ENCODE assay signal across 12 cellular contexts in the genomic region with DNA sequence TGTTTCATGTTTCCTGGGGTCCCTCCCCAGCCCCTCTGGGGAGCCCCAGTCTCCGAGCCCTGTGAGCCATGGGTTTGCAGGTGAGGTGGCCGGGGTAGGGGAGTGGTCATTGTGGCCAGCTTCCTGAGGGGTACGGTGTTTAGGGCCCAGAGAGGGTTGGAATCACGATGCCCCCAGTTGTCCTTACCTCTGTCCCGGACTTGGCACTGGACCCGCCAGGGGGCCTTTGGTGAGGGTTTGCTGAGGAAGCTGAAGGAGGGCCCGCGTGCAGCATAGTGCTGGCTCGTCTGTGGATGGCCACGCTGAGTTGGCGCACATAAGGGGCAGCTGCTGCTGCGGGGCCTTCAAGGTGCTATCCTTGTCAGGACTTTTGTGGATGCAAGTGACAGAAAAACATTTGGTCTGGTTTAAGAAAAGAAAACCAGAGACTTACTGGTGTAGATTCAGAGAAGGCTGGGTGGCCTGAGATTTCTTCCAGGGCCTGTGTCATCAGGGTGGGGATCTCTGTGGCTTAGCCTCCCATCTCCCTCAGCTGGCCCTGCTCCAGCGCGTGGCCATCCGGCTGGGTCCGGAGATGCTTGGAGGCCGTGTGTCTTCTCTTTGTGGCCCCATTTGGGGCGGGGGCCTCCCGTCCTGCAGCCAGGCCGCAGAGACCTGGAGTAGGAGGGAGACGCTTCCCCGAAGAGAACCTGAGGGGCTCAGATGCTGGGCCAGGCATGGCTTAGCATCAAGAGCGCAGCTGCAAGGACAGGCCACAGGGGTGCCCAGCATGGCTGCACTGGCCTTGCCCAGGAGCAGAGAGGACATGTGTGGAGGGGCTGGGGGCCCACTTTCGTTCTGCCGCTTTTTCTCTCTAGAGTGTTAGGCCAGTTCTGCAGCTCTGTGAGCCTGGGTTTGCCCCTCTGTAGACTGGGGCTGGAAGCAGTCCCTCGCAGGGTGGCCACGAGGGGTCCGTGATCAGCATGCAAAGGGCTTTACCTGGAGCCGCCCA. TPM values are rescaled to one million over a fixed set of nuclear protein-coding genes. Genes with fewer than 3 reads are reported as not detected.
DNase-seq lines count a peak whose midpoint lies in the region; ATAC-seq and TF ChIP-seq lines count a peak whose summit lies in the region.
"Had no signal": no experiment of that assay in that cellular context is flagged by ENCODE, and none has a peak within 500 bp of the region (broad histone marks: within the 10 kb centered on the region; RNA-seq: fewer than 3 reads in every experiment).

No MANE protein-coding gene starts in this region.

- DNase-seq in activated T-cell treated with anti-CD3 and anti-CD28 coated beads, Interleukin-2, amount 50 U/mL, for 72 hours, result no peak
- DNase-seq in activated T-cell treated with anti-CD3 and anti-CD28 coated beads, Interleukin-2, amount 50 U/mL, for 48 hours, result no peak
- no peak for DNase-seq in activated CD4-positive, alpha-beta memory T cell treated with anti-CD3 and anti-CD28 coated beads, Interleukin-2, amount 10 ng/mL, durations not matched to agents 7 days and 5 days
- DNase-seq in endothelial cell (ENCODE audit: low spot score) (no peak), NCI-H446 treated with DMSO at 0.1 percent for 48 hours (lab: John Stamatoyannopoulos, UW) (no peak), superior temporal gyrus (ENCODE audit: extremely low spot score) (no peak)
- no peak for DNase-seq in stimulated activated naive CD8-positive, alpha-beta T cell treated with anti-CD3 and anti-CD28 coated beads, Interleukin-15, amount 100 ng/mL, for 72 hours
- DNase-seq in activated CD4-positive, CD25-positive, alpha-beta regulatory T cell (lab: John Stamatoyannopoulos, UW), result no peak
- DNase-seq: ACHN, NCI-H446, OCI-M1 had no signal

- H3K4me1 Mint-ChIP-seq in activated T-cell treated with anti-CD3 and anti-CD28 coated beads, Interleukin-2, amount 50 U/mL, for 72 hours (ENCODE audit: low read depth), result peaks cover 60% of the 10 kb centered on the region
- H3K4me1 Mint-ChIP-seq in activated CD4-positive, alpha-beta memory T cell treated with anti-CD3 and anti-CD28 coated beads, Interleukin-2, amount 10 ng/mL, durations not matched to agents 7 days and 5 days, result peaks cover 47% of the 10 kb centered on the region
- peaks cover 8% of the 10 kb centered on the region for H3K4me1 Mint-ChIP-seq in endothelial cell (ENCODE audit: unreplicated experiment)
- peaks cover 62% of the 10 kb centered on the region for H3K4me1 Mint-ChIP-seq in stimulated activated naive CD8-positive, alpha-beta T cell treated with anti-CD3 and anti-CD28 coated beads, Interleukin-15, amount 100 ng/mL, for 72 hours

- H3K4me3 Mint-ChIP-seq in activated T-cell treated with anti-CD3 and anti-CD28 coated beads, Interleukin-2, amount 50 U/mL, for 72 hours, result peak overlapping the region; percentile 41 to 49
- H3K4me3 Mint-ChIP-seq in activated CD4-positive, alpha-beta memory T cell treated with anti-CD3 and anti-CD28 coated beads, Interleukin-2, amount 10 ng/mL, durations not matched to agents 7 days and 5 days, result no peak overlapping the region
- peak overlapping the region; percentile 57 for H3K4me3 Mint-ChIP-seq in endothelial cell (ENCODE audit: unreplicated experiment)
- H3K4me3 Mint-ChIP-seq in stimulated activated naive CD8-positive, alpha-beta T cell treated with anti-CD3 and anti-CD28 coated beads, Interleukin-15, amount 100 ng/mL, for 72 hours, result peak overlapping the region in 1 of 2 donors; percentile 56
- H3K4me3 Mint-ChIP-seq: stimulated activated naive B cell treated with anti-CD40 and anti-IgM and Interleukin-4, amounts not matched to agents 10 μg/mL and 1 μg/mL and 100 μg/mL, for 72 hours had no signal

- no peak for ATAC-seq in activated T-cell treated with anti-CD3 and anti-CD28 coated beads, Interleukin-2, amount 50 U/mL, for 72 hours (replicated peaks in 1 of 2)
- ATAC-seq in stimulated activated naive CD8-positive, alpha-beta T cell treated with anti-CD3 and anti-CD28 coated beads, Interleukin-15, amount 100 ng/mL, for 72 hours, result peak; percentile 1

- H3K9me3 Mint-ChIP-seq in activated T-cell treated with anti-CD3 and anti-CD28 coated beads, Interleukin-2, amount 50 U/mL, for 72 hours, result no peaks in the 10 kb centered on the region
- no peaks in the 10 kb centered on the region for H3K9me3 Mint-ChIP-seq in activated CD4-positive, alpha-beta memory T cell treated with anti-CD3 and anti-CD28 coated beads, Interleukin-2, amount 10 ng/mL, durations not matched to agents 7 days and 5 days
- no peaks in the 10 kb centered on the region for H3K9me3 Mint-ChIP-seq in endothelial cell (ENCODE audit: unreplicated experiment)
- no peaks in the 10 kb centered on the region for H3K9me3 Mint-ChIP-seq in stimulated activated naive CD8-positive, alpha-beta T cell treated with anti-CD3 and anti-CD28 coated beads, Interleukin-15, amount 100 ng/mL, for 72 hours
- H3K9me3 Mint-ChIP-seq: stimulated activated naive B cell treated with anti-CD40 and anti-IgM and Interleukin-4, amounts not matched to agents 10 μg/mL and 1 μg/mL and 100 μg/mL, for 72 hours had no signal

- TF ChIP-seq CTCF in endothelial cell (IDR thresholded peaks at IDR 0.05; ENCODE audit: unreplicated experiment), result no peak

- peaks cover 0 to 9% of the 10 kb centered on the region in 2 donors for H3K36me3 Mint-ChIP-seq in activated T-cell treated with anti-CD3 and anti-CD28 coated beads, Interleukin-2, amount 50 U/mL, for 72 hours (ENCODE audit: insufficient read depth in 2 of 2)
- peaks cover 28% of the 10 kb centered on the region for H3K36me3 Mint-ChIP-seq in activated CD4-positive, alpha-beta memory T cell treated with anti-CD3 and anti-CD28 coated beads, Interleukin-2, amount 10 ng/mL, durations not matched to agents 7 days and 5 days (ENCODE audit: low read depth)
- peaks cover 29% of the 10 kb centered on the region for H3K36me3 Mint-ChIP-seq in endothelial cell (ENCODE audit: low read depth, unreplicated experiment)

- POLR2A ChIA-PET in activated CD4-positive, alpha-beta memory T cell treated with anti-CD3 and anti-CD28 coated beads, Interleukin-2, amount 10 ng/mL, durations not matched to agents 7 days and 5 days (lab: Charles Lee), result interaction anchor here (1.2 to 2.0 kb wide), 5 partner anchors 10 to 75 kb away, joined by 3 to 6 read pairs (median 3); partner anchors contain the start of genes ANKS3 and DNAAF8

- no peak overlapping the region for H3K27ac Mint-ChIP-seq in activated T-cell treated with anti-CD3 and anti-CD28 coated beads, Interleukin-2, amount 50 U/mL, for 72 hours
- peak overlapping the region; percentile 47 for H3K27ac Mint-ChIP-seq in activated CD4-positive, alpha-beta memory T cell treated with anti-CD3 and anti-CD28 coated beads, Interleukin-2, amount 10 ng/mL, durations not matched to agents 7 days and 5 days
- H3K27ac Mint-ChIP-seq in endothelial cell (ENCODE audit: unreplicated experiment), result no peak overlapping the region
- H3K27ac Mint-ChIP-seq in stimulated activated naive CD8-positive, alpha-beta T cell treated with anti-CD3 and anti-CD28 coated beads, Interleukin-15, amount 100 ng/mL, for 72 hours, result peak overlapping the region in 1 of 2 donors; percentile 92

- CTCF ChIA-PET in activated CD4-positive, alpha-beta memory T cell treated with anti-CD3 and anti-CD28 coated beads, Interleukin-2, amount 10 ng/mL, durations not matched to agents 7 days and 5 days (lab: Charles Lee), result interaction anchor here (1.5 to 3.6 kb wide), 3 partner anchors 10 to 35 kb away, joined by 3 to 14 read pairs (median 8); partner anchors contain the start of gene MGRN1

- no peaks in the 10 kb centered on the region for H3K27me3 Mint-ChIP-seq in activated T-cell treated with anti-CD3 and anti-CD28 coated beads, Interleukin-2, amount 50 U/mL, for 72 hours (ENCODE audit: low read depth)
- H3K27me3 Mint-ChIP-seq in activated CD4-positive, alpha-beta memory T cell treated with anti-CD3 and anti-CD28 coated beads, Interleukin-2, amount 10 ng/mL, durations not matched to agents 7 days and 5 days, result no peaks in the 10 kb centered on the region
- H3K27me3 Mint-ChIP-seq in endothelial cell (ENCODE audit: unreplicated experiment), result peaks cover 3% of the 10 kb centered on the region
- no peaks in the 10 kb centered on the region for H3K27me3 Mint-ChIP-seq in stimulated activated naive CD8-positive, alpha-beta T cell treated with anti-CD3 and anti-CD28 coated beads, Interleukin-15, amount 100 ng/mL, for 72 hours
- H3K27me3 Mint-ChIP-seq: stimulated activated naive B cell treated with anti-CD40 and anti-IgM and Interleukin-4, amounts not matched to agents 10 μg/mL and 1 μg/mL and 100 μg/mL, for 72 hours had no signal

RNA-seq across cellular contexts. Expression of gene NUDT16L1, which starts 33.7 kb away (rescaled TPM):
- 10 to 100 TPM; 22.8 to 28.0 TPM for total RNA-seq in activated T-cell treated with anti-CD3 and anti-CD28 coated beads, Interleukin-2, amount 50 U/mL, for 72 hours
- 10 to 100 TPM; 24.2 to 25.5 TPM for total RNA-seq in activated CD4-positive, alpha-beta memory T cell treated with anti-CD3 and anti-CD28 coated beads, Interleukin-2, amount 10 ng/mL, durations not matched to agents 7 days and 5 days
- total RNA-seq in endothelial cell (ENCODE audit: unreplicated experiment), result 43.1 TPM

RNA-seq across cellular contexts. Expression of gene MGRN1, which starts 35.0 kb away (rescaled TPM):
- 100 to 1,000 TPM; 107 to 116 TPM for total RNA-seq in activated T-cell treated with anti-CD3 and anti-CD28 coated beads, Interleukin-2, amount 50 U/mL, for 72 hours
- total RNA-seq in activated CD4-positive, alpha-beta memory T cell treated with anti-CD3 and anti-CD28 coated beads, Interleukin-2, amount 10 ng/mL, durations not matched to agents 7 days and 5 days, result 10 to 100 TPM; 71.8 to 73.3 TPM
- 82.5 TPM for total RNA-seq in endothelial cell (ENCODE audit: unreplicated experiment)

RNA-seq across cellular contexts. Expression of gene UBALD1, which starts 45.0 kb away (rescaled TPM):
- total RNA-seq in activated T-cell treated with anti-CD3 and anti-CD28 coated beads, Interleukin-2, amount 50 U/mL, for 72 hours, result 10 to 100 TPM; 17.2 to 18.4 TPM
- 10 to 100 TPM; 15.9 to 19.3 TPM for total RNA-seq in activated CD4-positive, alpha-beta memory T cell treated with anti-CD3 and anti-CD28 coated beads, Interleukin-2, amount 10 ng/mL, durations not matched to agents 7 days and 5 days
- total RNA-seq in endothelial cell (ENCODE audit: unreplicated experiment), result 31.0 TPM
